1 cellular context compared by ENCODE assay signal in genomic region chr11:108929241-108929640, GRCh38.
TF ChIP-seq lines count a peak whose summit lies in the region.

No MANE protein-coding gene starts in this region.

TF ChIP-seq in IMR-90, 13 proteins besides CTCF, POLR2A, EP300 and RAD21 (continued from another document):
- TF ChIP-seq MAFK (IDR thresholded peaks at IDR 0.05; ENCODE audit: low read depth, low read length) (peak; percentile 81), USF2 (IDR thresholded peaks at IDR 0.05; ENCODE audit: low read depth, low read length) (no peak), CEBPB (IDR thresholded peaks at IDR 0.05; ENCODE audit: low read depth, low read length) (peak; percentile 98), BHLHE40 (IDR thresholded peaks at IDR 0.05; ENCODE audit: low read depth, low read length) (peak; percentile 44), RCOR1 (IDR thresholded peaks at IDR 0.05; ENCODE audit: insufficient replicate concordance, low read length) (no peak), SMC3 (IDR thresholded peaks at IDR 0.05; ENCODE audit: low read depth, low read length) (peak; percentile 1; the same call in 1 of the 2 replicates)
